In genomic region chr10:102675151-102675886, GRCh38 we compare ENCODE assay signal across 1 cellular context.
TF ChIP-seq lines count a peak whose summit lies in the region.

No MANE protein-coding gene starts in this region.

TF ChIP-seq in SK-N-SH, 30 proteins besides CTCF, POLR2A, EP300 and RAD21 (continued from another document):
- no peak for TF ChIP-seq NFIC (IDR thresholded peaks at IDR 0.05; ENCODE audit: borderline replicate concordance)
- no peak for TF ChIP-seq NRF1 (IDR thresholded peaks at IDR 0.05; ENCODE audit: low read depth, low read length)
- TF ChIP-seq ZBTB33 (IDR thresholded peaks at IDR 0.05; ENCODE audit: borderline replicate concordance, low read depth): no peak
- TF ChIP-seq FOSL2 (IDR thresholded peaks at IDR 0.05; ENCODE audit: borderline replicate concordance, low read depth): no peak
- TF ChIP-seq TCF12 (IDR thresholded peaks at IDR 0.05): no peak
- no peak for TF ChIP-seq TAF1 (IDR thresholded peaks at IDR 0.05; ENCODE audit: borderline replicate concordance, low read depth, low read length)
- no peak for TF ChIP-seq RCOR1 (IDR thresholded peaks at IDR 0.05; ENCODE audit: low read length)
- TF ChIP-seq MXI1 (IDR thresholded peaks at IDR 0.05; ENCODE audit: low read depth, low read length): no peak
